23 cellular contexts compared by ENCODE assay signal in the genomic region with DNA sequence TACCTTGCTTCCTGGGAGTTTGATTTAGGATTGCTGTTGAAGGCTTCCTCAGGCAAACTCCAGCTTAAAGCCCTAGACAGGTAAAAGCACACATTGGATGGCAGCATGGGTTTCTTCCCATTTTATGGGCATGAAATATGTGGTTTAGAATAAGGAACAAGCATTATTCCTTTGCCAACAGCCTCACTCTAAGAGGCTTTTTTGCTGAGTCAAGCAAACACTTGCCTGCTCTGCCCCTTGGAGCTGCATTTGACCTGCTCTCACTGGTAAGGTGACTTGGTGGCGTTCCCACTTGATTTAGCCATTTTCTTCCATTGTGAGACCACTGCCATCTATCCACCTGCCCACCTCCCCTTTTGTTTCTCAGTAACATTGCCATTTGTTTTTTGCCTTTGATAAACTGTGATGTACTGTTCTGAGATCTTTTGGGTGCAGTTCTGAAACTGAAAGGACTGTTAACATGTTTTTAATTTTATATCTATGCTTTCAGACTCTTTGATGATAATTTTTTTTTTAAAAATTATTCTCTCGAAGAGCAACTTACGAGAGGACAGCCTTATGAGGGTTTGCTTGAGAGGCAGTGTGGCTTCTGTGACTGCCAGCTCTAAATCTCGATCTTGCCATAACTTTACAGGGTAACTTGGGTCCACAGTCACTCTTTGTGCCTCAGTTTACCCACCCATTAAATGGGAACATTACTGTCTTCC.
"Had no signal": no experiment of that assay in that cellular context is flagged by ENCODE, and none has a peak within 500 bp of the region (broad histone marks: within the 10 kb centered on the region; RNA-seq: fewer than 3 reads in every experiment).

No MANE protein-coding gene starts in this region.

- H3K4me1 ChIP-seq: parathyroid adenoma had no signal

- H2AFZ ChIP-seq: hepatocyte, parathyroid adenoma had no signal

- H3K9me3 Mint-ChIP-seq: natural killer cell treated with Interleukin-12 subunit alpha and Interleukin-12 subunit beta and Interleukin-15 and Interleukin-18, amount 100 ng/mL, for 72 hours; stimulated activated naive B cell treated with anti-CD40 and anti-IgM and Interleukin-4, amounts not matched to agents 10 μg/mL and 1 μg/mL and 100 μg/mL, for 72 hours; stimulated activated naive CD8-positive, alpha-beta T cell treated with anti-CD3 and anti-CD28 coated beads, Interleukin-15, amount 100 ng/mL, for 72 hours had no signal

- H3K79me2 ChIP-seq: hepatocyte, parathyroid adenoma had no signal

- H3K9me3 ChIP-seq: esophagus muscularis mucosa, gastroesophageal sphincter, left ventricle myocardium inferior, prostate gland had no signal

- DNase-seq: effector CD8-positive, alpha-beta T cell; kidney; left cardiac atrium; left ventricle myocardium inferior; mesenchymal stem cell; midbrain; stimulated activated CD4-positive, alpha-beta T cell treated with anti-CD3 and anti-CD28 coated beads, Interleukin-2, amount 100 ng/mL, for 24 hours; stimulated activated CD4-positive, alpha-beta T cell treated with anti-CD3 and anti-CD28 coated beads, Interleukin-4, amount 100 ng/mL, for 4 hours; stimulated activated naive B cell treated with anti-CD40 and anti-IgM and Interleukin-4, amounts not matched to agents 10 μg/mL and 1 μg/mL and 100 μg/mL, for 72 hours; stimulated activated naive CD8-positive, alpha-beta T cell treated with anti-CD3 and anti-CD28 coated beads, Interleukin-15, amount 100 ng/mL, for 72 hours; substantia nigra; trophoblast cell had no signal

- ATAC-seq: gastroesophageal sphincter; left cardiac atrium; natural killer cell treated with Interleukin-12 subunit alpha and Interleukin-12 subunit beta and Interleukin-15 and Interleukin-18, amount 100 ng/mL, for 72 hours; sciatic nerve; stimulated activated naive B cell treated with anti-CD40 and anti-IgM and Interleukin-4, amounts not matched to agents 10 μg/mL and 1 μg/mL and 100 μg/mL, for 72 hours; stimulated activated naive CD8-positive, alpha-beta T cell treated with anti-CD3 and anti-CD28 coated beads, Interleukin-15, amount 100 ng/mL, for 72 hours had no signal

- H3K36me3 ChIP-seq: esophagus muscularis mucosa, gastroesophageal sphincter, left ventricle myocardium inferior, prostate gland had no signal

- H3K4me3 ChIP-seq: coronary artery, esophagus muscularis mucosa, gastroesophageal sphincter, hepatocyte, left ventricle myocardium inferior, lung, prostate gland, skin epidermis had no signal

- H3K9ac ChIP-seq: parathyroid adenoma had no signal

- H3K4me2 ChIP-seq: hepatocyte had no signal

- H3K27ac ChIP-seq: coronary artery, epithelial cell of prostate, esophagus muscularis mucosa, gastroesophageal sphincter, hepatocyte, left ventricle myocardium inferior, parathyroid adenoma, prostate gland, skin epidermis had no signal

- H3K27ac Mint-ChIP-seq: natural killer cell treated with Interleukin-12 subunit alpha and Interleukin-12 subunit beta and Interleukin-15 and Interleukin-18, amount 100 ng/mL, for 72 hours; stimulated activated naive B cell treated with anti-CD40 and anti-IgM and Interleukin-4, amounts not matched to agents 10 μg/mL and 1 μg/mL and 100 μg/mL, for 72 hours; stimulated activated naive CD8-positive, alpha-beta T cell treated with anti-CD3 and anti-CD28 coated beads, Interleukin-15, amount 100 ng/mL, for 72 hours had no signal

- H3K36me3 Mint-ChIP-seq: natural killer cell treated with Interleukin-12 subunit alpha and Interleukin-12 subunit beta and Interleukin-15 and Interleukin-18, amount 100 ng/mL, for 72 hours had no signal

- H3K4me3 Mint-ChIP-seq: natural killer cell treated with Interleukin-12 subunit alpha and Interleukin-12 subunit beta and Interleukin-15 and Interleukin-18, amount 100 ng/mL, for 72 hours; stimulated activated naive B cell treated with anti-CD40 and anti-IgM and Interleukin-4, amounts not matched to agents 10 μg/mL and 1 μg/mL and 100 μg/mL, for 72 hours; stimulated activated naive CD8-positive, alpha-beta T cell treated with anti-CD3 and anti-CD28 coated beads, Interleukin-15, amount 100 ng/mL, for 72 hours had no signal
